23 cellular contexts compared by ENCODE assay signal in the genomic region with DNA sequence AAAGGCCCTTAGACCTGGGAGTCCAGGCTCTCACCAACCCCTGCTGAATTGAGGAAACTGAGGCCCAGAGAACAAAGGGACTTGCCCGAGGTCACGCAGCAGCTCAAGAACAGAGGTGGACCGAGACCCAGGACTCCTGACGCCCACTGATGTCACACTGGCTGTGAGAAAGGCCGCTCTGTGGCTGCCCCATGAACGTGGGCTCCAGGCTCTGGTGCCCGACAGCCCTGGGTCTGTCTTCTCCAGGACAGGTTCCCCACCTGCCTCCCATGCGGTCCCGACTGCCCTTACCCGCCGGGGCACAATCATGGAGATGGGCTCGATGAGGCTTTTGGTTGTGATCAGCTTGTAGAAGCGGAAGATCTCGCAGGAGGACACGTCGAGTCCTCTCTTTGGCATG.
"Had no signal": no experiment of that assay in that cellular context is flagged by ENCODE, and none has a peak within 500 bp of the region (broad histone marks: within the 10 kb centered on the region; RNA-seq: fewer than 3 reads in every experiment).

No MANE protein-coding gene starts in this region.

- H3K27me3 ChIP-seq: colonic mucosa, foreskin keratinocyte, right atrium auricular region, stomach, transverse colon had no signal

- H3K27ac ChIP-seq: colonic mucosa, foreskin keratinocyte, left ventricle myocardium inferior, right atrium auricular region, thoracic aorta, transverse colon had no signal

- H3K4me3 Mint-ChIP-seq: endodermal cell, immature natural killer cell, nephron had no signal

- H3K36me3 Mint-ChIP-seq: naive B cell had no signal

- H3K27ac Mint-ChIP-seq: endodermal cell, nephron had no signal

- H3K9me3 Mint-ChIP-seq: endodermal cell, immature natural killer cell, naive B cell, nephron had no signal

- H3K4me3 ChIP-seq: colonic mucosa, left ventricle myocardium inferior, right atrium auricular region, smooth muscle cell, stomach, thoracic aorta, transverse colon had no signal

- ATAC-seq: foreskin keratinocyte had no signal

- H3K4me2 ChIP-seq: smooth muscle cell had no signal

- FAIRE-seq: endothelial cell of umbilical vein, keratinocyte, urothelium cell line had no signal

- H3K4me1 Mint-ChIP-seq: immature natural killer cell, nephron had no signal

- H3K36me3 ChIP-seq: colonic mucosa, left ventricle myocardium inferior, right atrium auricular region, thoracic aorta, transverse colon had no signal

- H3K27me3 Mint-ChIP-seq: naive B cell had no signal

- H3K9me3 ChIP-seq: colonic mucosa, left ventricle myocardium inferior, right atrium auricular region, stomach, thoracic aorta, transverse colon had no signal

- DNase-seq: cerebellar nuclear complex; colonic mucosa; effector CD4-positive, alpha-beta T cell; endodermal cell; erythroblast; foreskin keratinocyte; immature natural killer cell; left cardiac atrium; left ventricle myocardium inferior; mesendoderm; naive B cell; stimulated activated CD4-positive, alpha-beta T cell treated with anti-CD3 and anti-CD28 coated beads, Interleukin-4, amount 100 ng/mL, for 24 hours; stimulated activated naive CD4-positive, alpha-beta T cell; stomach; substantia nigra; transverse colon had no signal

- H3K4me1 ChIP-seq: colonic mucosa, foreskin keratinocyte, left ventricle myocardium inferior, right atrium auricular region, stomach, transverse colon had no signal
